1 cellular context compared by ENCODE assay signal in the genomic region with DNA sequence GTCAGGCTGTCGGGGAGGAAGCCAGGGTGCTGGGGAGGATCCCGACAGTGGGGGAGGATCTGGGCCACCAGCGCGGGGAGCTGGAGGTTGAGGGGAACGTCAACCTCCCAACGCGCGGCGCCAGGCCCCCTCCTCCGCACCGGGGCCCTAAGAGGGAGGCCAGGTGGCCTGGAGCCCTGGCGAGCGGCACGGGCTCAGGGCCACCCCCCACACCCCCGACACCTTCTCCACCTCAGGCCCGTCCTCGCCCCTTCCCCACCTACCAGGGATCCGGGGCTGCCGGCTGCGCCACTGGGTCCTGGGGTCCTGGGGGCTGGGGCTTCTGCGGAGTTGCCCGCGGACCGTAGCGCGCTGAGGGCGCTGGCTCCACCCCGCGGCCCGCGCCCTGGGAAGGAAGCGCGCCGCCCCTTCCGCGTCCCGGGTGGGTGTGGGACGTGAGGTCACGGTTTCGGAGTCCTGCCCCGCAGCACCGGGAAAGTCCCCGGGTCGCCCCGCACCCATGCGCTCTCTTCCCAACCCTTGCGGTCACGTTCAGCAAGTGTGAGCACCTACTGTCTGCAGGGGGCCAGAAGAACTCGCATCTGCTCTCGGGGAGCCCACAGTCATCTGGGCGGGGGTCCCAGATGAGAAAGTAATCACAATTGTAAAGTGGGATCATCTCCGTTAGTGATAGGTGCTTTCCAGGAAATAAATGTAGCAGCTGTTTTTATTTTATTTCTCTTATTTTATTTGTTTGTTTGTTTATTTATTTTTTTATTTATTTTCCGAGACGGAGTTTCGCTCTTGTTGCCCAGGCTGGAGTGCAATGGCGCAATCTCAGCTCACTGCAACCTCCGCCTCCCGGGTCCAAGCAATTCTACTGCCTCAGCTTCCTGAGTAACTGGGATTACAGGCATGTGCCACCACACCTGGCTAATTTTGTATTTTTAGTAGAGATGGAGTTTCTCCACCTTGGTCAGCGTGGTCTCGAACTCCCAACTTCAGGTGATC.
A peak's percentile ranks its signal among the peaks of the same experiment; 100 is the strongest.
TF ChIP-seq lines count a peak whose summit lies in the region.

A gene (minus strand): TSS at position 362 of the 990 bp plus-strand sequence. CDS start 13,335 bp downstream, outside the sequence.

TF ChIP-seq in K562, 482 proteins besides CTCF, POLR2A, EP300 and RAD21 (continued from another document and continues in another):
- no peak for TF ChIP-seq NELFE (IDR thresholded peaks at IDR 0.05; ENCODE audit: insufficient read depth, insufficient read length)
- no peak; the same call in 1 of the 2 replicates for TF ChIP-seq MTA2 (IDR thresholded peaks at IDR 0.05; ENCODE audit: low read depth)
- TF ChIP-seq HNRNPLL (IDR thresholded peaks at IDR 0.05; ENCODE audit: low read depth, low read length, poor library complexity, severe bottlenecking), result peak; percentile 47
- no peak for TF ChIP-seq TSC22D4 (tag; IDR thresholded peaks at IDR 0.05)
- TF ChIP-seq KLF10 (CRISPR knock-in tag; IDR thresholded peaks at IDR 0.05), result no peak
- TF ChIP-seq CBX1 (IDR thresholded peaks at IDR 0.05; ENCODE audit: low read depth), result no peak
- TF ChIP-seq, protein P1, sequence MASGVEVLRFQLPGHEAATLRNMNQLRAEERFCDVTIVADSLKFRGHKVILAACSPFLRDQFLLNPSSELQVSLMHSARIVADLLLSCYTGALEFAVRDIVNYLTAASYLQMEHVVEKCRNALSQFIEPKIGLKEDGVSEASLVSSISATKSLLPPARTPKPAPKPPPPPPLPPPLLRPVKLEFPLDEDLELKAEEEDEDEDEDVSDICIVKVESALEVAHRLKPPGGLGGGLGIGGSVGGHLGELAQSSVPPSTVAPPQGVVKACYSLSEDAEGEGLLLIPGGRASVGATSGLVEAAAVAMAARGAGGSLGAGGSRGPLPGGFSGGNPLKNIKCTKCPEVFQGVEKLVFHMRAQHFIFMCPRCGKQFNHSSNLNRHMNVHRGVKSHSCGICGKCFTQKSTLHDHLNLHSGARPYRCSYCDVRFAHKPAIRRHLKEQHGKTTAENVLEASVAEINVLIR (CRISPR knock-in tag; IDR thresholded peaks at IDR 0.05), result no peak
- TF ChIP-seq ZNF778 (CRISPR knock-in tag; IDR thresholded peaks at IDR 0.05), result no peak
- no peak for TF ChIP-seq STAT5A (IDR thresholded peaks at IDR 0.05; ENCODE audit: borderline replicate concordance, low read length)
- TF ChIP-seq KAT8 (IDR thresholded peaks at IDR 0.05; ENCODE audit: low read depth), result no peak
- TF ChIP-seq TARDBP (IDR thresholded peaks at IDR 0.05), result peak; percentile 91
- no peak for TF ChIP-seq DIDO1 (tag; IDR thresholded peaks at IDR 0.05; ENCODE audit: low read depth)
- TF ChIP-seq SOX6 (IDR thresholded peaks at IDR 0.05), result no peak
- TF ChIP-seq, protein P2, sequence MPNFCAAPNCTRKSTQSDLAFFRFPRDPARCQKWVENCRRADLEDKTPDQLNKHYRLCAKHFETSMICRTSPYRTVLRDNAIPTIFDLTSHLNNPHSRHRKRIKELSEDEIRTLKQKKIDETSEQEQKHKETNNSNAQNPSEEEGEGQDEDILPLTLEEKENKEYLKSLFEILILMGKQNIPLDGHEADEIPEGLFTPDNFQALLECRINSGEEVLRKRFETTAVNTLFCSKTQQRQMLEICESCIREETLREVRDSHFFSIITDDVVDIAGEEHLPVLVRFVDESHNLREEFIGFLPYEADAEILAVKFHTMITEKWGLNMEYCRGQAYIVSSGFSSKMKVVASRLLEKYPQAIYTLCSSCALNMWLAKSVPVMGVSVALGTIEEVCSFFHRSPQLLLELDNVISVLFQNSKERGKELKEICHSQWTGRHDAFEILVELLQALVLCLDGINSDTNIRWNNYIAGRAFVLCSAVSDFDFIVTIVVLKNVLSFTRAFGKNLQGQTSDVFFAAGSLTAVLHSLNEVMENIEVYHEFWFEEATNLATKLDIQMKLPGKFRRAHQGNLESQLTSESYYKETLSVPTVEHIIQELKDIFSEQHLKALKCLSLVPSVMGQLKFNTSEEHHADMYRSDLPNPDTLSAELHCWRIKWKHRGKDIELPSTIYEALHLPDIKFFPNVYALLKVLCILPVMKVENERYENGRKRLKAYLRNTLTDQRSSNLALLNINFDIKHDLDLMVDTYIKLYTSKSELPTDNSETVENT (CRISPR knock-in tag; IDR thresholded peaks at IDR 0.05), result peak; percentile 77
- TF ChIP-seq, protein P3, sequence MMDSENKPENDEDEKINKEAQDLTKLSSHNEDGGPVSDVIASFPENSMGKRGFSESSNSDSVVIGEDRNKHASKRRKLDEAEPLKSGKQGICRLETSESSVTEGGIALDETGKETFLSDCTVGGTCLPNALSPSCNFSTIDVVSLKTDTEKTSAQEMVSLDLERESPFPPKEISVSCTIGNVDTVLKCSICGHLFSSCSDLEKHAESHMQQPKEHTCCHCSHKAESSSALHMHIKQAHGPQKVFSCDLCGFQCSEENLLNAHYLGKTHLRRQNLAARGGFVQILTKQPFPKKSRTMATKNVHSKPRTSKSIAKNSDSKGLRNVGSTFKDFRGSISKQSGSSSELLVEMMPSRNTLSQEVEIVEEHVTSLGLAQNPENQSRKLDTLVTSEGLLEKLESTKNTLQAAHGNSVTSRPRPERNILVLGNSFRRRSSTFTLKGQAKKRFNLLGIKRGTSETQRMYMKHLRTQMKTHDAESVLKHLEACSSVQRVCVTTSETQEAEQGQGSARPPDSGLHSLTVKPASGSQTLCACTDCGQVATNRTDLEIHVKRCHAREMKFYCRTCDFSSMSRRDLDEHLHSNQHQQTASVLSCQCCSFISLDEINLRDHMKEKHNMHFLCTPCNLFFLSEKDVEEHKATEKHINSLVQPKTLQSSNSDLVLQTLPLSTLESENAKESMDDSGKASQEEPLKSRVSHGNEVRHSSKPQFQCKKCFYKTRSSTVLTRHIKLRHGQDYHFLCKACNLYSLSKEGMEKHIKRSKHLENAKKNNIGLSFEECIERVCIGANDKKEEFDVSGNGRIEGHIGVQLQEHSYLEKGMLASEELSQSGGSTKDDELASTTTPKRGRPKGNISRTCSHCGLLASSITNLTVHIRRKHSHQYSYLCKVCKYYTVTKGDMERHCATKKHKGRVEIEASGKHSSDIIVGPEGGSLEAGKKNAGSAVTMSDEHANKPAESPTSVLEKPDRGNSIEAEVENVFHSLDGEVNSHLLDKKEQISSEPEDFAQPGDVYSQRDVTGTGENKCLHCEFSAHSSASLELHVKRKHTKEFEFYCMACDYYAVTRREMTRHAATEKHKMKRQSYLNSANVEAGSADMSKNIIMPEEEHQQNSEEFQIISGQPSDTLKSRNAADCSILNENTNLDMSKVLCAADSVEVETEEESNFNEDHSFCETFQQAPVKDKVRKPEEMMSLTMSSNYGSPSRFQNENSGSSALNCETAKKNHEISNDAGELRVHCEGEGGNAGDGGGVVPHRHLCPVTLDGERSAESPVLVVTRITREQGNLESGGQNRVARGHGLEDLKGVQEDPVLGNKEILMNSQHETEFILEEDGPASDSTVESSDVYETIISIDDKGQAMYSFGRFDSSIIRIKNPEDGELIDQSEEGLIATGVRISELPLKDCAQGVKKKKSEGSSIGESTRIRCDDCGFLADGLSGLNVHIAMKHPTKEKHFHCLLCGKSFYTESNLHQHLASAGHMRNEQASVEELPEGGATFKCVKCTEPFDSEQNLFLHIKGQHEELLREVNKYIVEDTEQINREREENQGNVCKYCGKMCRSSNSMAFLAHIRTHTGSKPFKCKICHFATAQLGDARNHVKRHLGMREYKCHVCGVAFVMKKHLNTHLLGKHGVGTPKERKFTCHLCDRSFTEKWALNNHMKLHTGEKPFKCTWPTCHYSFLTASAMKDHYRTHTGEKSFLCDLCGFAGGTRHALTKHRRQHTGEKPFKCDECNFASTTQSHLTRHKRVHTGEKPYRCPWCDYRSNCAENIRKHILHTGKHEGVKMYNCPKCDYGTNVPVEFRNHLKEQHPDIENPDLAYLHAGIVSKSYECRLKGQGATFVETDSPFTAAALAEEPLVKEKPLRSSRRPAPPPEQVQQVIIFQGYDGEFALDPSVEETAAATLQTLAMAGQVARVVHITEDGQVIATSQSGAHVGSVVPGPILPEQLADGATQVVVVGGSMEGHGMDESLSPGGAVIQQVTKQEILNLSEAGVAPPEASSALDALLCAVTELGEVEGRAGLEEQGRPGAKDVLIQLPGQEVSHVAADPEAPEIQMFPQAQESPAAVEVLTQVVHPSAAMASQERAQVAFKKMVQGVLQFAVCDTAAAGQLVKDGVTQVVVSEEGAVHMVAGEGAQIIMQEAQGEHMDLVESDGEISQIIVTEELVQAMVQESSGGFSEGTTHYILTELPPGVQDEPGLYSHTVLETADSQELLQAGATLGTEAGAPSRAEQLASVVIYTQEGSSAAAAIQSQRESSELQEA (IDR thresholded peaks at IDR 0.05; ENCODE audit: low read depth), result no peak
- TF ChIP-seq ATF7 (IDR thresholded peaks at IDR 0.05), result peak; percentile 83
- no peak for TF ChIP-seq SIN3B (IDR thresholded peaks at IDR 0.05; ENCODE audit: low read depth)
- TF ChIP-seq RUNX1 (IDR thresholded peaks at IDR 0.05; ENCODE audit: low read depth), result no peak
- TF ChIP-seq ZNF140 (CRISPR knock-in tag; IDR thresholded peaks at IDR 0.05), result no peak
- TF ChIP-seq ZNF239 (CRISPR knock-in tag; IDR thresholded peaks at IDR 0.05), result no peak
- no peak for TF ChIP-seq RHOXF2B (CRISPR knock-in tag; conservative IDR thresholded peaks at IDR 0.05)
- TF ChIP-seq ZNF347 (CRISPR knock-in tag; IDR thresholded peaks at IDR 0.05; ENCODE audit: low read depth), result no peak
- TF ChIP-seq, protein P4, sequence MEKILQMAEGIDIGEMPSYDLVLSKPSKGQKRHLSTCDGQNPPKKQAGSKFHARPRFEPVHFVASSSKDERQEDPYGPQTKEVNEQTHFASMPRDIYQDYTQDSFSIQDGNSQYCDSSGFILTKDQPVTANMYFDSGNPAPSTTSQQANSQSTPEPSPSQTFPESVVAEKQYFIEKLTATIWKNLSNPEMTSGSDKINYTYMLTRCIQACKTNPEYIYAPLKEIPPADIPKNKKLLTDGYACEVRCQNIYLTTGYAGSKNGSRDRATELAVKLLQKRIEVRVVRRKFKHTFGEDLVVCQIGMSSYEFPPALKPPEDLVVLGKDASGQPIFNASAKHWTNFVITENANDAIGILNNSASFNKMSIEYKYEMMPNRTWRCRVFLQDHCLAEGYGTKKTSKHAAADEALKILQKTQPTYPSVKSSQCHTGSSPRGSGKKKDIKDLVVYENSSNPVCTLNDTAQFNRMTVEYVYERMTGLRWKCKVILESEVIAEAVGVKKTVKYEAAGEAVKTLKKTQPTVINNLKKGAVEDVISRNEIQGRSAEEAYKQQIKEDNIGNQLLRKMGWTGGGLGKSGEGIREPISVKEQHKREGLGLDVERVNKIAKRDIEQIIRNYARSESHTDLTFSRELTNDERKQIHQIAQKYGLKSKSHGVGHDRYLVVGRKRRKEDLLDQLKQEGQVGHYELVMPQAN (IDR thresholded peaks at IDR 0.05; ENCODE audit: borderline replicate concordance), result peak; percentile 36; the same call in 1 of the 2 replicates
- no peak for TF ChIP-seq ZNF124 (CRISPR knock-in tag; IDR thresholded peaks at IDR 0.05)
- peak; percentile 74 for TF ChIP-seq MYC (IDR thresholded peaks at IDR 0.05; ENCODE audit: low read depth, low read length)
- no peak for TF ChIP-seq MYC (CRISPR knock-in tag; IDR thresholded peaks at IDR 0.05; ENCODE audit: borderline replicate concordance, low read depth)
- no peak for TF ChIP-seq ZNF551 (CRISPR knock-in tag; IDR thresholded peaks at IDR 0.05)
- TF ChIP-seq DNMT1 (IDR thresholded peaks at IDR 0.05), result no peak
- no peak for TF ChIP-seq CHD1 (IDR thresholded peaks at IDR 0.05; ENCODE audit: low read length)
- TF ChIP-seq DMBX1 (CRISPR knock-in tag; IDR thresholded peaks at IDR 0.05; ENCODE audit: borderline replicate concordance), result no peak
- no peak for TF ChIP-seq TCF7L2 (IDR thresholded peaks at IDR 0.05; ENCODE audit: low read depth, low read length)
- TF ChIP-seq, protein P5, sequence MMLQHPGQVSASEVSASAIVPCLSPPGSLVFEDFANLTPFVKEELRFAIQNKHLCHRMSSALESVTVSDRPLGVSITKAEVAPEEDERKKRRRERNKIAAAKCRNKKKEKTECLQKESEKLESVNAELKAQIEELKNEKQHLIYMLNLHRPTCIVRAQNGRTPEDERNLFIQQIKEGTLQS (IDR thresholded peaks at IDR 0.05), result peak; percentile 37; the same call in 1 of the 2 replicates
- TF ChIP-seq, protein P5 (CRISPR knock-in tag; conservative IDR thresholded peaks at IDR 0.05), result no peak
- TF ChIP-seq, protein P6, sequence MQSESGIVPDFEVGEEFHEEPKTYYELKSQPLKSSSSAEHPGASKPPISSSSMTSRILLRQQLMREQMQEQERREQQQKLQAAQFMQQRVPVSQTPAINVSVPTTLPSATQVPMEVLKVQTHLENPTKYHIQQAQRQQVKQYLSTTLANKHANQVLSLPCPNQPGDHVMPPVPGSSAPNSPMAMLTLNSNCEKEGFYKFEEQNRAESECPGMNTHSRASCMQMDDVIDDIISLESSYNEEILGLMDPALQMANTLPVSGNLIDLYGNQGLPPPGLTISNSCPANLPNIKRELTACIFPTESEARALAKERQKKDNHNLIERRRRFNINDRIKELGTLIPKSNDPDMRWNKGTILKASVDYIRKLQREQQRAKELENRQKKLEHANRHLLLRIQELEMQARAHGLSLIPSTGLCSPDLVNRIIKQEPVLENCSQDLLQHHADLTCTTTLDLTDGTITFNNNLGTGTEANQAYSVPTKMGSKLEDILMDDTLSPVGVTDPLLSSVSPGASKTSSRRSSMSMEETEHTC (IDR thresholded peaks at IDR 0.05), result no peak
- no peak for TF ChIP-seq TRIM28 (IDR thresholded peaks at IDR 0.05)
- TF ChIP-seq ZNF436 (CRISPR knock-in tag; IDR thresholded peaks at IDR 0.05), result no peak
- no peak for TF ChIP-seq TAF9B (IDR thresholded peaks at IDR 0.05; ENCODE audit: partially characterized antibody)
- TF ChIP-seq TBL1XR1 (IDR thresholded peaks at IDR 0.05; ENCODE audit: low read length in 2 of 2), result no peak
- no peak for TF ChIP-seq FOXJ3 (CRISPR knock-in tag; IDR thresholded peaks at IDR 0.05)
- no peak for TF ChIP-seq STAG1 (CRISPR knock-in tag; IDR thresholded peaks at IDR 0.05; ENCODE audit: borderline replicate concordance)
- no peak for TF ChIP-seq FOXK2 (conservative IDR thresholded peaks at IDR 0.05 in 1 of 2, IDR thresholded peaks at IDR 0.05 in 1 of 2; ENCODE audit: low read depth in 2 of 2)
- no peak for TF ChIP-seq TEAD2 (tag; IDR thresholded peaks at IDR 0.05)
- TF ChIP-seq TAF7 (tag; IDR thresholded peaks at IDR 0.05), result no peak
- TF ChIP-seq, protein P7, sequence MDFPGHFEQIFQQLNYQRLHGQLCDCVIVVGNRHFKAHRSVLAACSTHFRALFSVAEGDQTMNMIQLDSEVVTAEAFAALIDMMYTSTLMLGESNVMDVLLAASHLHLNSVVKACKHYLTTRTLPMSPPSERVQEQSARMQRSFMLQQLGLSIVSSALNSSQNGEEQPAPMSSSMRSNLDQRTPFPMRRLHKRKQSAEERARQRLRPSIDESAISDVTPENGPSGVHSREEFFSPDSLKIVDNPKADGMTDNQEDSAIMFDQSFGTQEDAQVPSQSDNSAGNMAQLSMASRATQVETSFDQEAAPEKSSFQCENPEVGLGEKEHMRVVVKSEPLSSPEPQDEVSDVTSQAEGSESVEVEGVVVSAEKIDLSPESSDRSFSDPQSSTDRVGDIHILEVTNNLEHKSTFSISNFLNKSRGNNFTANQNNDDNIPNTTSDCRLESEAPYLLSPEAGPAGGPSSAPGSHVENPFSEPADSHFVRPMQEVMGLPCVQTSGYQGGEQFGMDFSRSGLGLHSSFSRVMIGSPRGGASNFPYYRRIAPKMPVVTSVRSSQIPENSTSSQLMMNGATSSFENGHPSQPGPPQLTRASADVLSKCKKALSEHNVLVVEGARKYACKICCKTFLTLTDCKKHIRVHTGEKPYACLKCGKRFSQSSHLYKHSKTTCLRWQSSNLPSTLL (IDR thresholded peaks at IDR 0.05), result no peak
- no peak for TF ChIP-seq CBX5 (IDR thresholded peaks at IDR 0.05; ENCODE audit: borderline replicate concordance, low read depth)
- peak; percentile 96 for TF ChIP-seq ZBTB7A (IDR thresholded peaks at IDR 0.05; ENCODE audit: borderline replicate concordance, control insufficient read depth, low read depth, low read length)
